ENCODE assay signal across 8 cellular contexts in the genomic region with DNA sequence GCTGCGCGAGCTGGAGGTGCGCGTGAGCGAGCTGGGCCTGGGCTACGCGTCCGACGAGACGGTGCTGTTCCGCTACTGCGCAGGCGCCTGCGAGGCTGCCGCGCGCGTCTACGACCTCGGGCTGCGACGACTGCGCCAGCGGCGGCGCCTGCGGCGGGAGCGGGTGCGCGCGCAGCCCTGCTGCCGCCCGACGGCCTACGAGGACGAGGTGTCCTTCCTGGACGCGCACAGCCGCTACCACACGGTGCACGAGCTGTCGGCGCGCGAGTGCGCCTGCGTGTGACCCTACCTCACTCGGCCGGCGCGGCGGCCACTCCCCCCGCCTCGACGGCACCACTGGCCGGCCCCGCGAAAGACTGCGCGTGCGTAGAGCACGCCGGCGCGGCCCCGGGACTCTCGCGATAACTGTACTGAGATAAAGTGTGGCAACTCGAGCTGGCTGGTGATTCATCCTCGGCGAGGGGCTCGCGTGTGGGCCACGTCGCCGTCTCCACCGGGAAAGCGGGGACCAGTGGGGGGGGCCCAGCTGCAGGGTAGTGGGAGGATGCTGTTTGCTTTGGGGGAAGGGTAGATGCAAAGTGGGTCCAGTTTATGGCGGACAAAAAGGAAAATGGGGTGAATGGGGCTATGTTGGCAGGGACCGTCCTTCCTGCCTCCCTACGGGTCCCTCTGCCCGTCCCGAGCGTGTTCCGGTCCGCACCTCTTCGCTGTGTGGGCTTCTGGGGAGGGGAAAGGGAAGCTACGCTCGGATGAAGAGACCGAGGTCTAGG. TPM values are rescaled to one million over a fixed set of nuclear protein-coding genes. Genes with fewer than 3 reads are reported as not detected.
DNase-seq lines count a peak whose midpoint lies in the region; ATAC-seq and TF ChIP-seq lines count a peak whose summit lies in the region.

No MANE protein-coding gene starts in this region.

- H3K36me3 ChIP-seq in endodermal cell (ENCODE audit: control insufficient read depth, insufficient read depth, low read length), result no peaks in the 10 kb centered on the region
- no peaks in the 10 kb centered on the region for H3K36me3 ChIP-seq in mesodermal cell (ENCODE audit: control insufficient read depth, insufficient read depth, low read length)

- no peaks in the 10 kb centered on the region for H3K4me1 Mint-ChIP-seq in endodermal cell

- H3K9me3 ChIP-seq in endodermal cell (ENCODE audit: control insufficient read depth, low read length) (no peaks in the 10 kb centered on the region), mesodermal cell (ENCODE audit: control insufficient read depth, low read length) (no peaks in the 10 kb centered on the region)

- H3K27me3 ChIP-seq in endodermal cell (ENCODE audit: control insufficient read depth, insufficient read depth, low read length, poor library complexity, severe bottlenecking), result no peaks in the 10 kb centered on the region

- peak; percentile 95 for DNase-seq in NCI-H82 (lab: John Stamatoyannopoulos, UW)
- peak; percentile 99 for DNase-seq in activated CD8-positive, alpha-beta memory T cell treated with anti-CD3 and anti-CD28 coated beads for 24 hours
- DNase-seq in endodermal cell, result peak; percentile 98
- DNase-seq in stimulated activated CD8-positive, alpha-beta memory T cell treated with anti-CD3 and anti-CD28 coated beads, Interleukin-12 subunit alpha, Interleukin-12 subunit beta, amount 100 ng/mL, for 24 hours (ENCODE audit: extremely low read depth), result peak; percentile 84

- WGBS in endodermal cell (ENCODE audit: insufficient coverage in 1 of 2, insufficient read length in 1 of 2), 2 experiments, result 0 to 1% methylated on average over 7 to 91 of the region's 91 CpGs
- WGBS in mesodermal cell (ENCODE audit: insufficient coverage in 2 of 2), 2 experiments, result 1% methylated on average over 84 to 89 of the region's 91 CpGs

- H3K4me1 ChIP-seq in endodermal cell (ENCODE audit: control insufficient read depth, insufficient read depth, low read length) (no peaks in the 10 kb centered on the region), mesodermal cell (ENCODE audit: control insufficient read depth, insufficient read depth, low read length, poor library complexity, severe bottlenecking) (no peaks in the 10 kb centered on the region)

- no peaks in the 10 kb centered on the region for H3K9me3 Mint-ChIP-seq in endodermal cell

- H3K27ac ChIP-seq in C4-2B (peak overlapping the region; percentile 84), endodermal cell (ENCODE audit: low read depth, low read length) (peak overlapping the region; percentile 80), mesodermal cell (ENCODE audit: low read depth, low read length, severe bottlenecking) (peak overlapping the region; percentile 97)

- H3K27ac Mint-ChIP-seq in endodermal cell, result peak overlapping the region; percentile 99

- peaks cover 5% of the 10 kb centered on the region for H3K27me3 Mint-ChIP-seq in endodermal cell (ENCODE audit: insufficient read depth)

- H3K4me3 Mint-ChIP-seq in endodermal cell, result peak overlapping the region; percentile 88

- peak overlapping the region; percentile 91 for H3K9ac ChIP-seq in endodermal cell (ENCODE audit: extremely low read depth, low read length, poor library complexity, severe bottlenecking)

- no peaks in the 10 kb centered on the region for H3K36me3 Mint-ChIP-seq in endodermal cell (ENCODE audit: low read depth)

- TF ChIP-seq CTCF in C4-2B (conservative IDR thresholded peaks at IDR 0.05) (no peak), endodermal cell (conservative IDR thresholded peaks at IDR 0.05) (no peak)

- ATAC-seq in GM19372 (IDR thresholded peaks at IDR 0.05; ENCODE audit: low read depth, unreplicated experiment) (peak; percentile 66), HG03460 (IDR thresholded peaks at IDR 0.05; ENCODE audit: unreplicated experiment) (peak; percentile 58)

- H3K4me3 ChIP-seq in endodermal cell (ENCODE audit: low read length) (peak overlapping the region; percentile 96), mesodermal cell (ENCODE audit: extremely low read depth, insufficient read depth, low read length, poor library complexity, severe bottlenecking) (peak overlapping the region; percentile 61)

RNA-seq across cellular contexts. Expression of gene FUT6, which starts 11.4 kb away (rescaled TPM):
- total RNA-seq in endodermal cell, result not detected
- not detected for polyA plus RNA-seq in endodermal cell (2013, experiment 1 of 2)
- polyA plus RNA-seq in endodermal cell (2013, experiment 2 of 2), result not detected
- not detected for polyA plus RNA-seq in mesodermal cell (2013, experiment 1 of 2)
- polyA plus RNA-seq in mesodermal cell (2013, experiment 2 of 2), result not detected

RNA-seq across cellular contexts. Expression of gene FUT3, which starts 23.2 kb away (rescaled TPM):
- total RNA-seq in endodermal cell, result 1 to 10 TPM in 1 of 2 donors, not detected in 1; 1.3 TPM
- polyA plus RNA-seq in endodermal cell (2013, experiment 1 of 2), result 0.78 TPM
- 0.46 TPM for polyA plus RNA-seq in endodermal cell (2013, experiment 2 of 2)
- polyA plus RNA-seq in mesodermal cell (2013, experiment 1 of 2), result not detected
- polyA plus RNA-seq in mesodermal cell (2013, experiment 2 of 2), result not detected

RNA-seq across cellular contexts. Expression of gene NRTN, which starts 23.2 kb away (rescaled TPM):
- total RNA-seq in endodermal cell, result 1 to 10 TPM; 5.8 to 6.4 TPM
- polyA plus RNA-seq in endodermal cell (2013, experiment 1 of 2), result 6.4 TPM
- polyA plus RNA-seq in endodermal cell (2013, experiment 2 of 2), result 7.2 TPM
- 2.1 TPM for polyA plus RNA-seq in mesodermal cell (2013, experiment 1 of 2)
- 3.0 TPM for polyA plus RNA-seq in mesodermal cell (2013, experiment 2 of 2)

RNA-seq across cellular contexts. Expression of gene DUS3L, which starts 37.1 kb away (rescaled TPM):
- 10 to 100 TPM; 19.6 to 36.8 TPM for total RNA-seq in endodermal cell
- polyA plus RNA-seq in endodermal cell (2013, experiment 1 of 2), result 25.8 TPM
- 20.2 TPM for polyA plus RNA-seq in endodermal cell (2013, experiment 2 of 2)
- 15.4 TPM for polyA plus RNA-seq in mesodermal cell (2013, experiment 1 of 2)
- polyA plus RNA-seq in mesodermal cell (2013, experiment 2 of 2), result 10.7 TPM

RNA-seq across cellular contexts. Expression of gene FUT5, which starts 42.3 kb away (rescaled TPM):
- 1 to 10 TPM in 1 of 2 donors, not detected in 1; 1.3 TPM for total RNA-seq in endodermal cell
- not detected for polyA plus RNA-seq in endodermal cell (2013, experiment 1 of 2)
- not detected for polyA plus RNA-seq in endodermal cell (2013, experiment 2 of 2)
- polyA plus RNA-seq in mesodermal cell (2013, experiment 1 of 2), result not detected
- not detected for polyA plus RNA-seq in mesodermal cell (2013, experiment 2 of 2)

Comparison
In these comparisons a context has a peak if more than half of its experiments do, and no peak if none do; other contexts are left out.
1. Peak in every context shown above with its lines: DNase-seq, ATAC-seq, H3K4me3 ChIP-seq and H3K27ac ChIP-seq.